Comparison of ENCODE assay signal across 16 cellular contexts in genomic region chr14:101185081-101185835, GRCh38.
A peak's percentile ranks its signal among the peaks of the same experiment; 100 is the strongest.
DNase-seq lines count a peak whose midpoint lies in the region; TF ChIP-seq lines count a peak whose summit lies in the region.
"Had no signal": no experiment of that assay in that cellular context is flagged by ENCODE, and none has a peak within 500 bp of the region (broad histone marks: within the 10 kb centered on the region; RNA-seq: fewer than 3 reads in every experiment).

No MANE protein-coding gene starts in this region.

- no peak overlapping the region for H3K4me3 ChIP-seq in stomach

- no peak overlapping the region for H3K4me3 Mint-ChIP-seq in chondrocyte (ENCODE audit: unreplicated experiment)
- no peak overlapping the region for H3K4me3 Mint-ChIP-seq in nephron

- DNase-seq in activated CD8-positive, alpha-beta memory T cell treated with anti-CD3 and anti-CD28 coated beads for 24 hours = peak; percentile 37
- DNase-seq in activated CD8-positive, alpha-beta memory T cell treated with anti-CD3 and anti-CD28 coated beads, Interleukin-2, amount 50 U/mL, for 4 hours = no peak
- peak; percentile 62 for DNase-seq in chondrocyte (ENCODE audit: low spot score)
- DNase-seq in stomach = peak; percentile 18
- no peak for DNase-seq in AG08396 (ENCODE audit: low spot score)
- DNase-seq in UCSD-AML1 (lab: John Stamatoyannopoulos, UW; ENCODE audit: unreplicated experiment) = no peak
- DNase-seq in middle frontal gyrus (ENCODE audit: extremely low spot score, low spot score) = no peak
- DNase-seq: DMS53, HCEC 1CT, NCI-H1092 treated with DMSO at 0.1 percent for 48 hours, NCI-H1694 treated with DMSO at 0.1 percent for 48 hours, NCI-H446 had no signal

- peaks cover 0 to 23% (median 19%) of the 10 kb centered on the region in 4 donors for H3K9me3 ChIP-seq in stomach

- H3K27me3 ChIP-seq in stomach = peaks cover 0 to 39% (median 7%) of the 10 kb centered on the region in 3 donors

- H3K27me3 Mint-ChIP-seq in chondrocyte (ENCODE audit: low read depth) = peaks cover 23% of the 10 kb centered on the region
- H3K27me3 Mint-ChIP-seq in nephron (ENCODE audit: low read depth) = peaks cover 19% of the 10 kb centered on the region

- no peak for TF ChIP-seq CTCF in chondrocyte (IDR thresholded peaks at IDR 0.05)
- no peak for TF ChIP-seq CTCF in nephron (IDR thresholded peaks at IDR 0.05; ENCODE audit: unreplicated experiment in 3 of 3)
- TF ChIP-seq CTCF in stomach (IDR thresholded peaks at IDR 0.05) = no peak

- intact Hi-C loops in stomach (cut with DNase I; ENCODE audit: low total_unique reads) = no loop called here

- H3K27ac Mint-ChIP-seq in chondrocyte (ENCODE audit: unreplicated experiment) (no peak overlapping the region), nephron (peak overlapping the region in 2 of 3 experiments; percentile 26 to 82)

- TF ChIP-seq EP300 in stomach (IDR thresholded peaks at IDR 0.05) = no peak

- H3K9me3 Mint-ChIP-seq in chondrocyte (ENCODE audit: low read depth) (peaks cover 9% of the 10 kb centered on the region), nephron (peaks cover 6% of the 10 kb centered on the region)

- WGBS in stomach, 5 donors = 68 to 85% (median 78%) methylated on average over 12 to 15 of the region's 15 CpGs

- no peak for TF ChIP-seq POLR2A in stomach (IDR thresholded peaks at IDR 0.05)

- H3K4me1 Mint-ChIP-seq in chondrocyte (ENCODE audit: low read depth) (no peaks in the 10 kb centered on the region), nephron (peaks cover 33% of the 10 kb centered on the region)

- no peak overlapping the region for H3K27ac ChIP-seq in stomach
- H3K27ac ChIP-seq: HL-60, KMS-11, RWPE1 had no signal

- no peaks in the 10 kb centered on the region for H3K4me1 ChIP-seq in stomach

- peaks cover 2% of the 10 kb centered on the region for H3K36me3 Mint-ChIP-seq in chondrocyte (ENCODE audit: low read depth)
- H3K36me3 Mint-ChIP-seq in nephron (ENCODE audit: low read depth) = no peaks in the 10 kb centered on the region

- H3K36me3 ChIP-seq in stomach = no peaks in the 10 kb centered on the region

Comparison
In these comparisons a context has a peak if more than half of its experiments do, and no peak if none do; other contexts are left out.
1. DNase-seq: peak in activated CD8-positive, alpha-beta memory T cell treated with anti-CD3 and anti-CD28 coated beads for 24 hours (single experiment), chondrocyte (single experiment) and stomach (single experiment); none in activated CD8-positive, alpha-beta memory T cell treated with anti-CD3 and anti-CD28 coated beads, Interleukin-2, amount 50 U/mL, for 4 hours (single experiment), AG08396 (single experiment), UCSD-AML1 (single experiment) and middle frontal gyrus (single experiment).